8 cellular contexts compared by ENCODE assay signal in the genomic region with DNA sequence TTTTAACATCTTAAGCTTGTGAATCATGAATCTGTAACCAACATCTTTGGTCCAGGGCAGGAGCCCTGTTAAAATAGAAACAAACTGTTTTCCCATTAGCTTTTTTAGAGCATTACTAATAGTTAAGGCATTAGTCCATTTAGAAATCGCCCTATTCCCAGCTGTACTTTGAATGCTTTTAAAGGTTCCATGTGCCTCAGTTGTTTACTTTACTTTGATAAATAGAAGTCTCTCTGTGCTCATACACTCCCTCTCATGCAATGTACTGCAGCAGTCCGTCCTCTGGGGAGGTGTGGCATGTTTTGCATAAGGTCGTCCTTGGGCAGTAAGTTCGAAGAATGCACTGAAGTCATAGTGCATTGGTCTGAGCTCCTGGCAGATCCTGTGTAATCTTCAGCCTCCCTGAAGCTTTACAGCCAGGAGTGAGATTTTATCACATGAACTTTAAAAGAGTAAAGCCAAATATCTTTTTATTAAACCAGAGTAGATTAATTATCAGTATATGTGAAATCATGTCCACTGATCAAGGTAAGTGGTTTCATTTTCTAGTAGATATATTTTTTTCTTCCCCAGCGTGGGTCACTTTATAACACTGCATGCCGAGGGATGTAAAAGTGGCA.
DNase-seq lines count a peak whose midpoint lies in the region; ATAC-seq, FAIRE-seq and TF ChIP-seq lines count a peak whose summit lies in the region.

No MANE protein-coding gene starts in this region.

- POLR2A ChIA-PET in CD4-positive, alpha-beta memory T cell (lab: Charles Lee; ENCODE audit: partially characterized antibody), result no interaction called here

- no peaks in the 10 kb centered on the region for H3K27me3 ChIP-seq in upper lobe of right lung
- H3K27me3 ChIP-seq in CD4-positive, alpha-beta memory T cell (ENCODE audit: insufficient read depth, low read length), result no peaks in the 10 kb centered on the region

- H3K4me1 Mint-ChIP-seq in CD4-positive, alpha-beta memory T cell, result peaks cover 4 to 8% (median 6%) of the 10 kb centered on the region in 4 donors

- no peak for TF ChIP-seq POLR2A in H54 (IDR thresholded peaks at IDR 0.05; ENCODE audit: low read depth, low read length)

- DNase-seq in ELF-1 (ENCODE audit: low read depth, low spot score) (peak; percentile 37), H54 (ENCODE audit: insufficient read length, low spot score) (peak; percentile 55), NCI-H460 (ENCODE audit: extremely low read depth, low read depth) (peak; percentile 45), medulla oblongata (ENCODE audit: extremely low spot score) (peak; percentile 65), upper lobe of right lung (no peak), cerebellar cortex (ENCODE audit: low spot score) (no peak)
- no peak for DNase-seq in CD4-positive, alpha-beta memory T cell

- H3K9me3 Mint-ChIP-seq in CD4-positive, alpha-beta memory T cell, result peaks cover 0 to 2% (median 0%) of the 10 kb centered on the region in 8 donors

- H3K4me1 ChIP-seq in upper lobe of right lung, result peaks cover 44% of the 10 kb centered on the region
- no peaks in the 10 kb centered on the region for H3K4me1 ChIP-seq in CD4-positive, alpha-beta memory T cell (ENCODE audit: insufficient read depth, low read length)

- no peaks in the 10 kb centered on the region for H3K9me3 ChIP-seq in upper lobe of right lung
- H3K9me3 ChIP-seq in CD4-positive, alpha-beta memory T cell (ENCODE audit: control insufficient read depth in 1 of 2, low read length in 2 of 2), result no peaks in the 10 kb centered on the region

- CTCF ChIA-PET in CD4-positive, alpha-beta memory T cell (lab: Charles Lee; ENCODE audit: partially characterized antibody), result no interaction called here

- H3K36me3 ChIP-seq in upper lobe of right lung, result no peaks in the 10 kb centered on the region
- no peaks in the 10 kb centered on the region for H3K36me3 ChIP-seq in CD4-positive, alpha-beta memory T cell (ENCODE audit: insufficient read depth, low read length)

- peak overlapping the region; percentile 54 for H3K4me3 ChIP-seq in upper lobe of right lung
- no peak overlapping the region for H3K4me3 ChIP-seq in CD4-positive, alpha-beta memory T cell (ENCODE audit: low read length in 2 of 2)

- TF ChIP-seq CTCF in upper lobe of right lung (IDR thresholded peaks at IDR 0.05), result no peak

- H3K36me3 Mint-ChIP-seq in CD4-positive, alpha-beta memory T cell, result no peaks in the 10 kb centered on the region

- intact Hi-C loops in upper lobe of right lung (cut with DNase I), result no loop called here
- intact Hi-C loops in CD4-positive, alpha-beta memory T cell (cut with micrococcal nuclease), result no loop called here

- peak; percentile 96 for FAIRE-seq in H54 (lab: Jason Lieb, UNC)

- ATAC-seq in upper lobe of right lung, result peak; percentile 94

- H3K27ac Mint-ChIP-seq in CD4-positive, alpha-beta memory T cell, result no peak overlapping the region

- H3K27ac ChIP-seq in cingulate gyrus (ENCODE audit: low read depth, low read length) (peak overlapping the region; percentile 67), upper lobe of right lung (peak overlapping the region; percentile 80)
- H3K27ac ChIP-seq in CD4-positive, alpha-beta memory T cell (ENCODE audit: low read depth, low read length), result no peak overlapping the region

- peak overlapping the region in 3 of 8 donors; percentile 1 to 44 (median 34) for H3K4me3 Mint-ChIP-seq in CD4-positive, alpha-beta memory T cell

- H3K27me3 Mint-ChIP-seq in CD4-positive, alpha-beta memory T cell, result peaks cover 0 to 18% of the 10 kb centered on the region in 2 donors

Comparison
In these comparisons a context has a peak if more than half of its experiments do, and no peak if none do; other contexts are left out.
1. DNase-seq: peak in ELF-1 (single experiment), H54 (single experiment), NCI-H460 (single experiment) and medulla oblongata (single experiment); none in upper lobe of right lung (single experiment), cerebellar cortex (single experiment) and CD4-positive, alpha-beta memory T cell (0 of 5).